In genomic region chr14:98602983-98603382, GRCh38 we compare ENCODE assay signal across 27 cellular contexts.
DNase-seq lines count a peak whose midpoint lies in the region; ATAC-seq, FAIRE-seq and TF ChIP-seq lines count a peak whose summit lies in the region.
"Had no signal": no experiment of that assay in that cellular context is flagged by ENCODE, and none has a peak within 500 bp of the region (broad histone marks: within the 10 kb centered on the region; RNA-seq: fewer than 3 reads in every experiment).

No MANE protein-coding gene starts in this region.

- H3K27me3 ChIP-seq in HepG2 (ENCODE audit: control insufficient read depth in 1 of 2, insufficient read depth in 2 of 2, low read length in 2 of 2): no peaks in the 10 kb centered on the region
- no peaks in the 10 kb centered on the region for H3K27me3 ChIP-seq in right lobe of liver
- H3K27me3 ChIP-seq in esophagus muscularis mucosa: no peaks in the 10 kb centered on the region
- H3K27me3 ChIP-seq: BE2C; BLaER1 treated with 17β-estradiol and CSF1 and Interleukin-3, amounts not matched to agents 10 nM and 100 nM had no signal

- no peaks in the 10 kb centered on the region for H3K36me3 Mint-ChIP-seq in stimulated activated effector memory CD8-positive, alpha-beta T cell treated with anti-CD3 and anti-CD28 coated beads, Interleukin-12 subunit alpha, Interleukin-12 subunit beta, amount 100 ng/mL, for 72 hours
- H3K36me3 Mint-ChIP-seq in immature natural killer cell (no peaks in the 10 kb centered on the region), glutamatergic neuron (ENCODE audit: unreplicated experiment) (no peaks in the 10 kb centered on the region)
- H3K36me3 Mint-ChIP-seq: CD14-positive monocyte had no signal

- no peaks in the 10 kb centered on the region for H3K9me3 Mint-ChIP-seq in stimulated activated effector memory CD8-positive, alpha-beta T cell treated with anti-CD3 and anti-CD28 coated beads, Interleukin-12 subunit alpha, Interleukin-12 subunit beta, amount 100 ng/mL, for 72 hours
- H3K9me3 Mint-ChIP-seq in immature natural killer cell: peaks cover 0 to 2% (median 0%) of the 10 kb centered on the region in 6 donors
- H3K9me3 Mint-ChIP-seq in glutamatergic neuron (ENCODE audit: unreplicated experiment): no peaks in the 10 kb centered on the region

- H3K27ac Mint-ChIP-seq in stimulated activated effector memory CD8-positive, alpha-beta T cell treated with anti-CD3 and anti-CD28 coated beads, Interleukin-12 subunit alpha, Interleukin-12 subunit beta, amount 100 ng/mL, for 72 hours: peak overlapping the region; percentile 29
- no peak overlapping the region for H3K27ac Mint-ChIP-seq in immature natural killer cell
- no peak overlapping the region for H3K27ac Mint-ChIP-seq in glutamatergic neuron (ENCODE audit: unreplicated experiment)
- H3K27ac Mint-ChIP-seq: CD14-positive monocyte; CD4-positive, alpha-beta T cell had no signal

- no peak for TF ChIP-seq EP300 in HepG2 (IDR thresholded peaks at IDR 0.05; ENCODE audit: low read depth in 2 of 2, low read length in 2 of 2)
- no peak for TF ChIP-seq EP300 in HepG2 (CRISPR knock-in tag; IDR thresholded peaks at IDR 0.05; ENCODE audit: borderline replicate concordance)
- TF ChIP-seq EP300 in esophagus muscularis mucosa (IDR thresholded peaks at IDR 0.05): no peak

- no peak for TF ChIP-seq POLR2A in HepG2 (IDR thresholded peaks at IDR 0.05; ENCODE audit: insufficient read depth in 1 of 2, low read depth in 2 of 2, low read length in 2 of 2)
- no peak for TF ChIP-seq POLR2A in right lobe of liver (IDR thresholded peaks at IDR 0.05)
- no peak for TF ChIP-seq POLR2A in esophagus muscularis mucosa (IDR thresholded peaks at IDR 0.05; ENCODE audit: low read depth)

- H3K27ac ChIP-seq in HepG2 (ENCODE audit: extremely low read length, insufficient read depth, low read length) (no peak overlapping the region), right lobe of liver (no peak overlapping the region), esophagus muscularis mucosa (replicated peaks in 1 of 4) (no peak overlapping the region)
- H3K27ac ChIP-seq: A549; BLaER1 treated with 17β-estradiol and CSF1 and Interleukin-3, amounts not matched to agents 10 nM and 100 nM; GM23248 had no signal

- H3K79me2 ChIP-seq in HepG2 (ENCODE audit: insufficient read depth, low read length): no peaks in the 10 kb centered on the region

- no TSS peak for BruUV-seq in HepG2 (replicated peaks; lab: Mats Ljungman, UMichigan)

- H4K20me1 ChIP-seq in HepG2 (ENCODE audit: insufficient read depth, low read length): no peaks in the 10 kb centered on the region
- H4K20me1 ChIP-seq: BLaER1 treated with 17β-estradiol and CSF1 and Interleukin-3, amounts not matched to agents 10 nM and 100 nM had no signal

- H2AFZ ChIP-seq in HepG2 (ENCODE audit: low read length): no peak overlapping the region
- H2AFZ ChIP-seq: GM23248 had no signal

- H3K4me1 ChIP-seq in HepG2 (ENCODE audit: insufficient read depth, low read length): no peaks in the 10 kb centered on the region
- no peaks in the 10 kb centered on the region for H3K4me1 ChIP-seq in right lobe of liver
- no peaks in the 10 kb centered on the region for H3K4me1 ChIP-seq in esophagus muscularis mucosa
- H3K4me1 ChIP-seq: A549, BE2C had no signal

- no peak overlapping the region for H3K4me2 ChIP-seq in HepG2 (ENCODE audit: low read depth, low read length)
- H3K4me2 ChIP-seq: A549; BLaER1 treated with 17β-estradiol and CSF1 and Interleukin-3, amounts not matched to agents 10 nM and 100 nM had no signal

- TF ChIP-seq CTCF in HepG2 (CRISPR knock-in tag; IDR thresholded peaks at IDR 0.05) (no peak), right lobe of liver (IDR thresholded peaks at IDR 0.05) (no peak), esophagus muscularis mucosa (IDR thresholded peaks at IDR 0.05) (no peak), glutamatergic neuron (IDR thresholded peaks at IDR 0.05; ENCODE audit: partially characterized antibody, unreplicated experiment) (no peak)

- intact Hi-C loops in HepG2 (cut with micrococcal nuclease; ENCODE audit: unreplicated experiment): no loop called here
- intact Hi-C loops in right lobe of liver (cut with DNase I): no loop called here
- intact Hi-C loops in esophagus muscularis mucosa (cut with DNase I): no loop called here

- ATAC-seq in HepG2: no peak
- ATAC-seq in right lobe of liver: no peak
- no peak for ATAC-seq in stimulated activated effector memory CD8-positive, alpha-beta T cell treated with anti-CD3 and anti-CD28 coated beads, Interleukin-12 subunit alpha, Interleukin-12 subunit beta, amount 100 ng/mL, for 72 hours
- ATAC-seq: A549 had no signal

- 0% methylated on average over 6 of the region's 7 CpGs for WGBS in HepG2 (ENCODE audit: low lambda C conversion rate)
- WGBS in right lobe of liver (ENCODE audit: insufficient coverage, low coverage, low lambda C conversion rate, missing lambda C conversion rate): 38% methylated on average over 6 of the region's 7 CpGs
- 57% methylated on average over 7 of the region's 7 CpGs for WGBS in esophagus muscularis mucosa

- H3K4me1 Mint-ChIP-seq in stimulated activated effector memory CD8-positive, alpha-beta T cell treated with anti-CD3 and anti-CD28 coated beads, Interleukin-12 subunit alpha, Interleukin-12 subunit beta, amount 100 ng/mL, for 72 hours: no peaks in the 10 kb centered on the region
- H3K4me1 Mint-ChIP-seq in immature natural killer cell: no peaks in the 10 kb centered on the region
- no peaks in the 10 kb centered on the region for H3K4me1 Mint-ChIP-seq in glutamatergic neuron (ENCODE audit: low read depth, unreplicated experiment)
- H3K4me1 Mint-ChIP-seq: CD14-positive monocyte; CD8-positive, alpha-beta memory T cell had no signal

- H3K36me3 ChIP-seq in HepG2 (replicated peaks in 1 of 2; ENCODE audit: control insufficient read depth in 1 of 2, insufficient read depth in 2 of 2, low read length in 2 of 2) (no peaks in the 10 kb centered on the region), right lobe of liver (no peaks in the 10 kb centered on the region), esophagus muscularis mucosa (no peaks in the 10 kb centered on the region)
- H3K36me3 ChIP-seq: BE2C; BLaER1 treated with 17β-estradiol and CSF1 and Interleukin-3, amounts not matched to agents 10 nM and 100 nM had no signal

- no peak for TF ChIP-seq RAD21 in HepG2 (CRISPR knock-in tag; IDR thresholded peaks at IDR 0.05)

- no peak for FAIRE-seq in HepG2 (lab: Jason Lieb, UNC)
- FAIRE-seq: A549, D721Med, G401.6, GM12892, GM19239, H1 had no signal

- DNase-seq in HepG2 (ENCODE audit: low spot score) (no peak), right lobe of liver (no peak), esophagus muscularis mucosa (ENCODE audit: extremely low spot score) (peak; percentile 83), NCI-H2227 treated with DMSO at 0.1 percent for 48 hours (lab: John Stamatoyannopoulos, UW) (no peak), immature natural killer cell (no peak), glutamatergic neuron (no peak)
- no peak for DNase-seq in stimulated activated effector memory CD8-positive, alpha-beta T cell treated with anti-CD3 and anti-CD28 coated beads, Interleukin-12 subunit alpha, Interleukin-12 subunit beta, amount 100 ng/mL, for 72 hours (ENCODE audit: low spot score in 2 of 2)
- DNase-seq: 8988T; ACHN; AML-193; BE2C; CD4-positive, alpha-beta T cell; CD8-positive, alpha-beta memory T cell; DMS 273 treated with DMSO at 0.1 percent for 48 hours; DMS53; DMS79 treated with DMSO at 0.1 percent for 48 hours; GM23248; H7; HCEC 1CT had no signal

- H3K9me3 ChIP-seq in HepG2 (ENCODE audit: low read length) (peaks cover 44% of the 10 kb centered on the region; the same call in 1 of the 2 replicates), right lobe of liver (no peaks in the 10 kb centered on the region), esophagus muscularis mucosa (no peaks in the 10 kb centered on the region)
- H3K9me3 ChIP-seq: A549, BE2C had no signal

- H3K4me3 Mint-ChIP-seq in stimulated activated effector memory CD8-positive, alpha-beta T cell treated with anti-CD3 and anti-CD28 coated beads, Interleukin-12 subunit alpha, Interleukin-12 subunit beta, amount 100 ng/mL, for 72 hours: no peak overlapping the region
- H3K4me3 Mint-ChIP-seq in immature natural killer cell: no peak overlapping the region
- no peak overlapping the region for H3K4me3 Mint-ChIP-seq in glutamatergic neuron (ENCODE audit: unreplicated experiment)
- H3K4me3 Mint-ChIP-seq: CD14-positive monocyte; CD4-positive, alpha-beta T cell; CD8-positive, alpha-beta memory T cell had no signal

- H3K27me3 Mint-ChIP-seq in immature natural killer cell (ENCODE audit: low read depth in 3 of 3) (peaks cover 0 to 6% (median 3%) of the 10 kb centered on the region in 3 donors), glutamatergic neuron (ENCODE audit: unreplicated experiment) (no peaks in the 10 kb centered on the region)
- H3K27me3 Mint-ChIP-seq: CD4-positive, alpha-beta T cell had no signal

- H3K4me3 ChIP-seq in HepG2 (replicated peaks in 1 of 3; ENCODE audit: insufficient read depth in 1 of 3, low read depth in 2 of 3, low read length in 3 of 3): no peak overlapping the region
- H3K4me3 ChIP-seq in right lobe of liver: no peak overlapping the region
- H3K4me3 ChIP-seq in esophagus muscularis mucosa: no peak overlapping the region
- H3K4me3 ChIP-seq: A549; BLaER1 treated with 17β-estradiol and CSF1 and Interleukin-3, amounts not matched to agents 10 nM and 100 nM; GM23248 had no signal

- in situ Hi-C loops in HepG2 (cut with HindIII; ENCODE audit: extremely low pct_ligation_motif_present, low pct_unique_long_range_greater_than_20kb): no loop called here

- POLR2A ChIA-PET in HepG2 (lab: Yijun Ruan, JAX): no interaction called here

- no peak overlapping the region for H3K9ac ChIP-seq in HepG2 (ENCODE audit: insufficient read depth, low read depth, low read length)
- H3K9ac ChIP-seq: BLaER1 treated with 17β-estradiol and CSF1 and Interleukin-3, amounts not matched to agents 10 nM and 100 nM; GM23248 had no signal

- CTCF ChIA-PET in HepG2 (lab: Yijun Ruan, JAX; ENCODE audit: low intra/inter-chr PET ratio, low total read pairs): no interaction called here

TF ChIP-seq in HepG2, 621 proteins besides CTCF, POLR2A, EP300 and RAD21 (continues in another document):
- peak; percentile 90 for TF ChIP-seq MNT (IDR thresholded peaks at IDR 0.05)
